Comparison of ENCODE assay signal across 32 cellular contexts in genomic region chr19:21612403-21612872, GRCh38.
"Had no signal": no experiment of that assay in that cellular context is flagged by ENCODE, and none has a peak within 500 bp of the region (broad histone marks: within the 10 kb centered on the region; RNA-seq: fewer than 3 reads in every experiment).

No MANE protein-coding gene starts in this region.

- H3K27me3 Mint-ChIP-seq: activated CD4-positive, alpha-beta memory T cell treated with anti-CD3 and anti-CD28 coated beads, Interleukin-2, amount 10 ng/mL, durations not matched to agents 7 days and 5 days; activated CD8-positive, alpha-beta memory T cell treated with anti-CD3 and anti-CD28 coated beads, Interleukin-2, amount 10 ng/mL, durations not matched to agents 7 days and 5 days; activated naive CD8-positive, alpha-beta T cell treated with anti-CD3 and anti-CD28 coated beads for 36 hours; activated T-helper 17 cell treated with anti-CD3 and anti-CD28 coated beads, Interleukin-2, amount 50 U/mL, for 72 hours; central memory CD8-positive, alpha-beta T cell; T-cell had no signal

- H3K36me3 Mint-ChIP-seq: activated CD8-positive, alpha-beta memory T cell treated with anti-CD3 and anti-CD28 coated beads, Interleukin-2, amount 10 ng/mL, durations not matched to agents 7 days and 5 days; activated naive CD8-positive, alpha-beta T cell treated with anti-CD3 and anti-CD28 coated beads for 36 hours; T-cell had no signal

- H3K4me1 ChIP-seq: ascending aorta had no signal

- H3K9me3 ChIP-seq: ascending aorta, MG63 had no signal

- H3K4me3 Mint-ChIP-seq: activated CD4-positive, alpha-beta memory T cell treated with anti-CD3 and anti-CD28 coated beads, Interleukin-2, amount 10 ng/mL, durations not matched to agents 7 days and 5 days; activated CD8-positive, alpha-beta memory T cell treated with anti-CD3 and anti-CD28 coated beads, Interleukin-2, amount 10 ng/mL, durations not matched to agents 7 days and 5 days; activated naive CD8-positive, alpha-beta T cell treated with anti-CD3 and anti-CD28 coated beads for 36 hours; activated T-cell treated with anti-CD3 and anti-CD28 coated beads, Interleukin-2, amount 50 U/mL, for 72 hours; activated T-helper 17 cell treated with anti-CD3 and anti-CD28 coated beads, Interleukin-2, amount 50 U/mL, for 72 hours; central memory CD8-positive, alpha-beta T cell; T-cell had no signal

- H3K4me1 Mint-ChIP-seq: activated CD4-positive, alpha-beta memory T cell treated with anti-CD3 and anti-CD28 coated beads, Interleukin-2, amount 10 ng/mL, durations not matched to agents 7 days and 5 days; activated CD8-positive, alpha-beta memory T cell treated with anti-CD3 and anti-CD28 coated beads, Interleukin-2, amount 10 ng/mL, durations not matched to agents 7 days and 5 days; activated naive CD8-positive, alpha-beta T cell treated with anti-CD3 and anti-CD28 coated beads for 36 hours; activated T-helper 17 cell treated with anti-CD3 and anti-CD28 coated beads, Interleukin-2, amount 50 U/mL, for 72 hours; central memory CD8-positive, alpha-beta T cell; T-cell had no signal

- H3K27me3 ChIP-seq: ascending aorta, cardiac muscle cell, MG63 had no signal

- DNase-seq: activated CD4-positive, alpha-beta memory T cell treated with anti-CD3 and anti-CD28 coated beads, Interleukin-2, amount 10 ng/mL, durations not matched to agents 7 days and 5 days; activated CD4-positive, alpha-beta T cell treated with anti-CD3 and anti-CD28 coated beads for 1 hour; activated CD4-positive, alpha-beta T cell treated with anti-CD3 and anti-CD28 coated beads for 48 hours; activated CD4-positive, CD25-positive, alpha-beta regulatory T cell; activated CD8-positive, alpha-beta memory T cell treated with anti-CD3 and anti-CD28 coated beads for 24 hours; activated CD8-positive, alpha-beta memory T cell treated with anti-CD3 and anti-CD28 coated beads, Interleukin-2, amount 10 ng/mL, durations not matched to agents 7 days and 5 days; activated CD8-positive, alpha-beta memory T cell treated with anti-CD3 and anti-CD28 coated beads, Interleukin-2, amount 50 U/mL, for 48 hours; activated effector memory CD4-positive, alpha-beta T cell treated with anti-CD3 and anti-CD28 coated beads, Interleukin-2, amount 50 U/mL, for 16 hours; activated naive CD4-positive, alpha-beta T cell; activated naive CD4-positive, alpha-beta T cell treated with anti-CD3 and anti-CD28 coated beads, Interleukin-2, amount 50 U/mL, for 16 hours; activated naive CD8-positive, alpha-beta T cell treated with anti-CD3 and anti-CD28 coated beads for 36 hours; activated T-cell treated with anti-CD3 and anti-CD28 coated beads, Interleukin-2, amount 50 U/mL, for 72 hours; amygdala; Karpas-422; MG63; NCI-H1048; NCI-H1436 treated with DMSO at 0.1 percent for 48 hours; NCI-H1694 treated with DMSO at 0.1 percent for 48 hours; NCI-H2029; NCI-H345; NCI-H524 treated with DMSO at 0.1 percent for 48 hours; SIG-M5; T-cell; T-helper 2 cell; T-helper 9 cell; WERI-Rb-1 had no signal

- H3K27ac Mint-ChIP-seq: activated CD4-positive, alpha-beta memory T cell treated with anti-CD3 and anti-CD28 coated beads, Interleukin-2, amount 10 ng/mL, durations not matched to agents 7 days and 5 days; activated CD8-positive, alpha-beta memory T cell treated with anti-CD3 and anti-CD28 coated beads, Interleukin-2, amount 10 ng/mL, durations not matched to agents 7 days and 5 days; activated naive CD8-positive, alpha-beta T cell treated with anti-CD3 and anti-CD28 coated beads for 36 hours; activated T-cell treated with anti-CD3 and anti-CD28 coated beads, Interleukin-2, amount 50 U/mL, for 72 hours; activated T-helper 17 cell treated with anti-CD3 and anti-CD28 coated beads, Interleukin-2, amount 50 U/mL, for 72 hours; T-cell had no signal

- H3K27ac ChIP-seq: ascending aorta, cardiac muscle cell, WERI-Rb-1 had no signal

- ATAC-seq: activated CD8-positive, alpha-beta memory T cell treated with anti-CD3 and anti-CD28 coated beads, Interleukin-2, amount 10 ng/mL, durations not matched to agents 7 days and 5 days; activated T-cell treated with anti-CD3 and anti-CD28 coated beads, Interleukin-2, amount 50 U/mL, for 72 hours; activated T-helper 17 cell treated with anti-CD3 and anti-CD28 coated beads, Interleukin-2, amount 50 U/mL, for 72 hours; Panc1; SK-N-SH treated with all-trans-retinoic acid at 6 μM for 48 hours; T-cell had no signal

- H3K9me3 Mint-ChIP-seq: activated T-helper 17 cell treated with anti-CD3 and anti-CD28 coated beads, Interleukin-2, amount 50 U/mL, for 72 hours; central memory CD8-positive, alpha-beta T cell had no signal

- H3K4me3 ChIP-seq: ascending aorta, cardiac muscle cell, MG63 had no signal

- H3K36me3 ChIP-seq: ascending aorta, cardiac muscle cell, MG63, WERI-Rb-1 had no signal
